ENCODE assay signal across 22 cellular contexts in the genomic region with DNA sequence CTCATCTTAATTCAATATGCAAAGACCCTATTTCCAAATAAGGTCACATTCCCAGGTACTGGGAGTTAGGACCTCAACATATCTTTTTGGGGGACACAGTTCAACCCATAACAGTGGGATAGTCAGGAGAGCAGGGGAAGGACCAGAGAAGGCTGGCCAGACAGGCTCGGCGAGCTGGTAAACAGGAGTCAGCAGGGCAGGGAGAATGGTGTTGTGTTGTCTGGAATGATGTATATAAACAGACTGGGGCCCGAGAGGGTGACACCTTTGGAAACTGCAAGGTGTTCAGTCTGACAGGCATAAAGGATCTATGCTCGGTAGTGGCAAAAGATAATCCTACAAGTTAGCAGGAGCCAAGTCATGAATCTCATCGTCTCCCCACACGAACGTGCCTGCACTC. TPM values are rescaled to one million over a fixed set of nuclear protein-coding genes. Genes with fewer than 3 reads are reported as not detected.
DNase-seq lines count a peak whose midpoint lies in the region; ATAC-seq and TF ChIP-seq lines count a peak whose summit lies in the region.
"Had no signal": no experiment of that assay in that cellular context is flagged by ENCODE, and none has a peak within 500 bp of the region (broad histone marks: within the 10 kb centered on the region; RNA-seq: fewer than 3 reads in every experiment).

No MANE protein-coding gene starts in this region.

- no peaks in the 10 kb centered on the region for H3K9me3 ChIP-seq in CD4-positive, alpha-beta memory T cell (ENCODE audit: control insufficient read depth in 1 of 2, low read length in 2 of 2)
- H3K9me3 ChIP-seq: left lung, stomach, tibial artery had no signal

- H3K4me3 Mint-ChIP-seq in activated CD4-positive, alpha-beta T cell treated with anti-CD3 and anti-CD28 coated beads, Interleukin-2, amount 10 ng/mL, durations not matched to agents 24 days and 14 days: no peak overlapping the region
- peak overlapping the region in 7 of 8 donors; percentile 4 to 52 (median 32) for H3K4me3 Mint-ChIP-seq in CD4-positive, alpha-beta memory T cell
- no peak overlapping the region for H3K4me3 Mint-ChIP-seq in activated naive CD8-positive, alpha-beta T cell treated with anti-CD3 and anti-CD28 coated beads for 36 hours
- no peak overlapping the region for H3K4me3 Mint-ChIP-seq in nephron progenitor cell
- H3K4me3 Mint-ChIP-seq: activated B cell treated with CpG ODN at 0.5 μM for 24 hours had no signal

- H3K36me3 ChIP-seq in CD4-positive, alpha-beta memory T cell (ENCODE audit: insufficient read depth, low read length): no peaks in the 10 kb centered on the region
- H3K36me3 ChIP-seq: left lung, stomach, tibial artery had no signal

- peak overlapping the region; percentile 45 for H3K27ac ChIP-seq in CD4-positive, alpha-beta memory T cell (ENCODE audit: low read depth, low read length)
- H3K27ac ChIP-seq: left lung, SK-N-MC, stomach, tibial artery had no signal

- no peaks in the 10 kb centered on the region for H3K27me3 Mint-ChIP-seq in activated CD4-positive, alpha-beta T cell treated with anti-CD3 and anti-CD28 coated beads, Interleukin-2, amount 10 ng/mL, durations not matched to agents 24 days and 14 days
- H3K27me3 Mint-ChIP-seq in CD4-positive, alpha-beta memory T cell: no peaks in the 10 kb centered on the region
- H3K27me3 Mint-ChIP-seq in activated naive CD8-positive, alpha-beta T cell treated with anti-CD3 and anti-CD28 coated beads for 36 hours: no peaks in the 10 kb centered on the region
- H3K27me3 Mint-ChIP-seq in nephron progenitor cell (ENCODE audit: low read depth, poor library complexity): peaks cover 14% of the 10 kb centered on the region
- H3K27me3 Mint-ChIP-seq: activated B cell treated with CpG ODN at 0.5 μM for 24 hours had no signal

- H3K36me3 Mint-ChIP-seq in activated CD4-positive, alpha-beta T cell treated with anti-CD3 and anti-CD28 coated beads, Interleukin-2, amount 10 ng/mL, durations not matched to agents 24 days and 14 days (ENCODE audit: low read depth): no peaks in the 10 kb centered on the region
- H3K36me3 Mint-ChIP-seq in CD4-positive, alpha-beta memory T cell: no peaks in the 10 kb centered on the region
- H3K36me3 Mint-ChIP-seq in activated naive CD8-positive, alpha-beta T cell treated with anti-CD3 and anti-CD28 coated beads for 36 hours: no peaks in the 10 kb centered on the region
- H3K36me3 Mint-ChIP-seq in nephron progenitor cell (ENCODE audit: low read depth): no peaks in the 10 kb centered on the region

- TF ChIP-seq CTCF in nephron progenitor cell (IDR thresholded peaks at IDR 0.05): no peak

- H3K27ac Mint-ChIP-seq in activated CD4-positive, alpha-beta T cell treated with anti-CD3 and anti-CD28 coated beads, Interleukin-2, amount 10 ng/mL, durations not matched to agents 24 days and 14 days: peak overlapping the region; percentile 6
- H3K27ac Mint-ChIP-seq in CD4-positive, alpha-beta memory T cell: peak overlapping the region; percentile 92 to 99 (median 96)
- H3K27ac Mint-ChIP-seq in activated naive CD8-positive, alpha-beta T cell treated with anti-CD3 and anti-CD28 coated beads for 36 hours: peak overlapping the region; percentile 20
- no peak overlapping the region for H3K27ac Mint-ChIP-seq in nephron progenitor cell
- H3K27ac Mint-ChIP-seq: activated B cell treated with CpG ODN at 0.5 μM for 24 hours had no signal

- H3K4me1 ChIP-seq in CD4-positive, alpha-beta memory T cell (ENCODE audit: insufficient read depth, low read length): peaks cover 68% of the 10 kb centered on the region
- H3K4me1 ChIP-seq: tibial artery had no signal

- no peak for ATAC-seq in HG03139 (IDR thresholded peaks at IDR 0.05; ENCODE audit: unreplicated experiment)
- ATAC-seq: left lung had no signal

- peaks cover 57% of the 10 kb centered on the region for H3K4me1 Mint-ChIP-seq in activated CD4-positive, alpha-beta T cell treated with anti-CD3 and anti-CD28 coated beads, Interleukin-2, amount 10 ng/mL, durations not matched to agents 24 days and 14 days
- peaks cover 44 to 74% (median 64%) of the 10 kb centered on the region in 4 donors for H3K4me1 Mint-ChIP-seq in CD4-positive, alpha-beta memory T cell
- peaks cover 56% of the 10 kb centered on the region for H3K4me1 Mint-ChIP-seq in activated naive CD8-positive, alpha-beta T cell treated with anti-CD3 and anti-CD28 coated beads for 36 hours
- peaks cover 69% of the 10 kb centered on the region for H3K4me1 Mint-ChIP-seq in nephron progenitor cell

- intact Hi-C loops in activated CD4-positive, alpha-beta T cell treated with anti-CD3 and anti-CD28 coated beads, Interleukin-2, amount 10 ng/mL, durations not matched to agents 24 days and 14 days (cut with micrococcal nuclease): no loop called here
- intact Hi-C loops in CD4-positive, alpha-beta memory T cell (cut with micrococcal nuclease): loop anchor here (5.0 kb wide), 1 partner anchor 194 kb away; no protein-coding TSS in a partner anchor

- no peak overlapping the region for H3K4me3 ChIP-seq in CD4-positive, alpha-beta memory T cell (ENCODE audit: low read length in 2 of 2)
- H3K4me3 ChIP-seq: left lung, SK-N-MC, stomach, tibial artery had no signal

- CTCF ChIA-PET in CD4-positive, alpha-beta memory T cell (lab: Charles Lee; ENCODE audit: partially characterized antibody): interaction anchor here (1.2 to 3.4 kb wide), 3 partner anchors 8 to 306 kb away, joined by 3 to 11 read pairs (median 5); no protein-coding TSS in a partner anchor

- H3K27me3 ChIP-seq in CD4-positive, alpha-beta memory T cell (ENCODE audit: insufficient read depth, low read length): no peaks in the 10 kb centered on the region
- H3K27me3 ChIP-seq: left lung, stomach, tibial artery had no signal

- DNase-seq in activated CD4-positive, alpha-beta T cell treated with anti-CD3 and anti-CD28 coated beads, Interleukin-2, amount 10 ng/mL, durations not matched to agents 24 days and 14 days: no peak
- DNase-seq in activated CD4-positive, alpha-beta T cell treated with anti-CD3 and anti-CD28 coated beads for 1 hour: no peak
- no peak for DNase-seq in CD4-positive, alpha-beta memory T cell
- no peak for DNase-seq in activated naive CD8-positive, alpha-beta T cell treated with anti-CD3 and anti-CD28 coated beads for 36 hours
- DNase-seq in islet precursor cell (peak; percentile 67), nephron progenitor cell (no peak), LoVo (ENCODE audit: low spot score) (no peak)
- DNase-seq: activated B cell treated with CpG ODN at 0.5 μM for 24 hours; activated T-cell treated with anti-CD3 and anti-CD28 coated beads, Interleukin-2, amount 50 U/mL, for 48 hours; AML-193; central memory CD4-positive, alpha-beta T cell; DMS53; left lung; NCI-H446 treated with DMSO at 0.1 percent for 48 hours; stimulated activated CD4-positive, alpha-beta T cell treated with anti-CD3 and anti-CD28 coated beads, Interleukin-15, amount 100 ng/mL, for 24 hours; stomach; T1000; tibial artery had no signal

- POLR2A ChIA-PET in CD4-positive, alpha-beta memory T cell (lab: Charles Lee; ENCODE audit: partially characterized antibody): interaction anchor here (0.8 to 11.2 kb wide), 3 partner anchors 12 to 282 kb away, joined by 3 to 224 read pairs (median 4); a partner anchor contains a TSS

- no peaks in the 10 kb centered on the region for H3K9me3 Mint-ChIP-seq in activated CD4-positive, alpha-beta T cell treated with anti-CD3 and anti-CD28 coated beads, Interleukin-2, amount 10 ng/mL, durations not matched to agents 24 days and 14 days
- no peaks in the 10 kb centered on the region for H3K9me3 Mint-ChIP-seq in CD4-positive, alpha-beta memory T cell
- H3K9me3 Mint-ChIP-seq in activated naive CD8-positive, alpha-beta T cell treated with anti-CD3 and anti-CD28 coated beads for 36 hours: no peaks in the 10 kb centered on the region
- H3K9me3 Mint-ChIP-seq in nephron progenitor cell: no peaks in the 10 kb centered on the region
- H3K9me3 Mint-ChIP-seq: activated B cell treated with CpG ODN at 0.5 μM for 24 hours had no signal

RNA-seq across cellular contexts. Expression of a gene that starts 10.1 kb away (rescaled TPM):
- 75.2 and 78.2 TPM in 2 replicates for total RNA-seq in activated CD4-positive, alpha-beta T cell treated with anti-CD3 and anti-CD28 coated beads, Interleukin-2, amount 10 ng/mL, durations not matched to agents 24 days and 14 days
- total RNA-seq in CD4-positive, alpha-beta memory T cell: 100 to 1,000 TPM; 136 to 137 TPM
- polyA plus RNA-seq in CD4-positive, alpha-beta memory T cell: 100 to 1,000 TPM; 302 to 303 TPM
- 10 to 100 TPM; 89.5 to 91.8 TPM for total RNA-seq in activated naive CD8-positive, alpha-beta T cell treated with anti-CD3 and anti-CD28 coated beads for 36 hours

RNA-seq across cellular contexts. Expression of a gene that starts 30.5 kb away (rescaled TPM):
- total RNA-seq in activated CD4-positive, alpha-beta T cell treated with anti-CD3 and anti-CD28 coated beads, Interleukin-2, amount 10 ng/mL, durations not matched to agents 24 days and 14 days: 1.8 and 2.6 TPM in 2 replicates
- total RNA-seq in CD4-positive, alpha-beta memory T cell: not detected
- not detected for polyA plus RNA-seq in CD4-positive, alpha-beta memory T cell
- not detected for total RNA-seq in activated naive CD8-positive, alpha-beta T cell treated with anti-CD3 and anti-CD28 coated beads for 36 hours
- total RNA-seq: activated CD8-positive, alpha-beta memory T cell treated with anti-CD3 and anti-CD28 coated beads for 36 hours; OCI-LY7 had no signal

Comparison
In these comparisons a context has a peak if more than half of its experiments do, and no peak if none do; other contexts are left out.
1. H3K4me3 Mint-ChIP-seq: peak in CD4-positive, alpha-beta memory T cell (7 of 8); none in activated CD4-positive, alpha-beta T cell treated with anti-CD3 and anti-CD28 coated beads, Interleukin-2, amount 10 ng/mL, durations not matched to agents 24 days and 14 days (single experiment), activated naive CD8-positive, alpha-beta T cell treated with anti-CD3 and anti-CD28 coated beads for 36 hours (single experiment) and nephron progenitor cell (single experiment).